Comparison of ENCODE assay signal across 1 cellular context in genomic region chr9:24413651-24414050, GRCh38.
TF ChIP-seq lines count a peak whose summit lies in the region.

No MANE protein-coding gene starts in this region.

TF ChIP-seq in SK-N-SH, 30 proteins besides CTCF, POLR2A, EP300 and RAD21 (continued from another document):
- TF ChIP-seq FOSL2 (IDR thresholded peaks at IDR 0.05; ENCODE audit: borderline replicate concordance, low read depth), result peak; percentile 71; the same call in 1 of the 2 replicates
